12 cellular contexts compared by ENCODE assay signal in the genomic region with DNA sequence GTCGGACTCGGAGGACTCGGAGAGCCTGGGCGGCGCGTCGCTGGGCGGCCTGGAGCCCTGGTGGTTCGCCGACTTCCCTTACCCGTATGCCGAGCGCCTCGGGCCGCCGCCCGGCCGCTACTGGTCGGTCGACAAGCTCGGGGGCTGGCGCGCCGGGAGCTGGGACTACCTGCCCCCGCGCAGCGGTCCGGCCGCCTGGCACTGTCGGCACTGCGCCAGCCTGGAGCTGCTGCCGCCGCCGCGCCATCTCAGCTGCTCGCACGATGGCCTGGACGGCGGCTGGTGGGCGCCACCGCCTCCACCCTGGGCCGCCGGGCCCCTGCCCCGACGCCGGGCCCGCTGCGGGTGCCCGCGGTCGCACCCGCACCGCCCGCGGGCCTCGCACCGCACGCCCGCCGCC. TPM values are rescaled to one million over a fixed set of nuclear protein-coding genes. Genes with fewer than 3 reads are reported as not detected.
DNase-seq lines count a peak whose midpoint lies in the region; ATAC-seq, FAIRE-seq and TF ChIP-seq lines count a peak whose summit lies in the region.
"Had no signal": no experiment of that assay in that cellular context is flagged by ENCODE, and none has a peak within 500 bp of the region (broad histone marks: within the 10 kb centered on the region; RNA-seq: fewer than 3 reads in every experiment).

No MANE protein-coding gene starts in this region.

- TF ChIP-seq POLR2A in stomach (IDR thresholded peaks at IDR 0.05) (no peak), GM12892 (IDR thresholded peaks at IDR 0.05; ENCODE audit: low read depth, low read length) (no peak)

- H3K9ac ChIP-seq in HUES6 (ENCODE audit: low read length): no peak overlapping the region

- peaks cover 27% of the 10 kb centered on the region for H3K27me3 Mint-ChIP-seq in activated CD4-positive, alpha-beta T cell treated with anti-CD3 and anti-CD28 coated beads, Interleukin-2, amount 10 ng/mL, durations not matched to agents 24 days and 14 days

- no peak for FAIRE-seq in GM12892 (lab: Jason Lieb, UNC)
- FAIRE-seq: keratinocyte had no signal

- no peaks in the 10 kb centered on the region for H3K9me3 Mint-ChIP-seq in activated CD4-positive, alpha-beta T cell treated with anti-CD3 and anti-CD28 coated beads, Interleukin-2, amount 10 ng/mL, durations not matched to agents 24 days and 14 days

- H3K36me3 ChIP-seq in HUES6 (ENCODE audit: control insufficient read depth, insufficient read depth, low read length) (peaks cover 27% of the 10 kb centered on the region), stomach (peaks cover 0 to 14% (median 13%) of the 10 kb centered on the region in 4 donors)

- ATAC-seq in HG03108 (IDR thresholded peaks at IDR 0.05; ENCODE audit: unreplicated experiment): no peak
- ATAC-seq: T-helper 17 cell had no signal

- intact Hi-C loops in activated CD4-positive, alpha-beta T cell treated with anti-CD3 and anti-CD28 coated beads, Interleukin-2, amount 10 ng/mL, durations not matched to agents 24 days and 14 days (cut with micrococcal nuclease): no loop called here
- intact Hi-C loops in stomach (cut with DNase I; ENCODE audit: low total_unique reads): no loop called here

- H3K27ac ChIP-seq in HUES6 (ENCODE audit: low read depth, low read length) (no peak overlapping the region), stomach (no peak overlapping the region)

- TF ChIP-seq EP300 in stomach (IDR thresholded peaks at IDR 0.05): no peak

- H3K27ac Mint-ChIP-seq in activated CD4-positive, alpha-beta T cell treated with anti-CD3 and anti-CD28 coated beads, Interleukin-2, amount 10 ng/mL, durations not matched to agents 24 days and 14 days: no peak overlapping the region
- H3K27ac Mint-ChIP-seq: CD14-positive monocyte, nephron progenitor cell, T-helper 17 cell had no signal

- TF ChIP-seq CTCF in epithelial cell of esophagus (IDR thresholded peaks at IDR 0.05; ENCODE audit: insufficient read depth, low read depth, low read length, missing control alignments) (no peak), stomach (IDR thresholded peaks at IDR 0.05) (no peak)

- H3K9me3 ChIP-seq in HUES6 (ENCODE audit: control insufficient read depth, insufficient read depth, low read depth, low read length) (no peaks in the 10 kb centered on the region), stomach (no peaks in the 10 kb centered on the region)

- WGBS in stomach, 5 donors: 0 to 2% (median 0%) methylated on average over 6 to 60 of the region's 60 CpGs; no CpG with 5 or more reads in 2 of the 5 donors

- peaks cover 19% of the 10 kb centered on the region; the same call in 1 of the 2 replicates for H3K27me3 ChIP-seq in HUES6 (ENCODE audit: control insufficient read depth, insufficient read depth, low read length)
- H3K27me3 ChIP-seq in stomach: peaks cover 0 to 64% (median 21%) of the 10 kb centered on the region in 3 donors

- H3K4me1 ChIP-seq in HUES6 (ENCODE audit: control insufficient read depth, insufficient read depth, low read length) (peaks cover 7% of the 10 kb centered on the region), stomach (peaks cover 16 to 47% (median 37%) of the 10 kb centered on the region in 4 donors)

- peaks cover 23% of the 10 kb centered on the region for H3K36me3 Mint-ChIP-seq in activated CD4-positive, alpha-beta T cell treated with anti-CD3 and anti-CD28 coated beads, Interleukin-2, amount 10 ng/mL, durations not matched to agents 24 days and 14 days (ENCODE audit: low read depth)

- DNase-seq in activated CD4-positive, alpha-beta T cell treated with anti-CD3 and anti-CD28 coated beads, Interleukin-2, amount 10 ng/mL, durations not matched to agents 24 days and 14 days: peak; percentile 72
- DNase-seq in activated CD4-positive, alpha-beta T cell treated with anti-CD3 and anti-CD28 coated beads, Interleukin-2, amount 50 U/mL, for 4 hours: no peak
- DNase-seq in epithelial cell of esophagus (ENCODE audit: low read depth) (peak; percentile 14), stomach (peak; percentile 43), ureter (ENCODE audit: low spot score) (no peak), GM12892 (ENCODE audit: insufficient read length) (no peak)
- DNase-seq: nephron progenitor cell, T-helper 17 cell had no signal

- H3K4me1 Mint-ChIP-seq in activated CD4-positive, alpha-beta T cell treated with anti-CD3 and anti-CD28 coated beads, Interleukin-2, amount 10 ng/mL, durations not matched to agents 24 days and 14 days: peaks cover 20% of the 10 kb centered on the region

- H3K4me3 ChIP-seq in HUES6 (ENCODE audit: low read depth, low read length) (peak overlapping the region; percentile 35; the same call in 1 of the 2 replicates), epithelial cell of esophagus (ENCODE audit: low read length) (no peak overlapping the region), stomach (peak overlapping the region; percentile 37 to 100 (median 92))

- no peak overlapping the region for H3K4me3 Mint-ChIP-seq in activated CD4-positive, alpha-beta T cell treated with anti-CD3 and anti-CD28 coated beads, Interleukin-2, amount 10 ng/mL, durations not matched to agents 24 days and 14 days
- H3K4me3 Mint-ChIP-seq: CD14-positive monocyte, nephron progenitor cell had no signal

RNA-seq across cellular contexts. Expression of gene GRWD1, which starts 2.5 kb away (rescaled TPM):
- total RNA-seq in activated CD4-positive, alpha-beta T cell treated with anti-CD3 and anti-CD28 coated beads, Interleukin-2, amount 10 ng/mL, durations not matched to agents 24 days and 14 days: 89.1 and 90.6 TPM in 2 replicates
- 10 to 100 TPM in 4 of 5 donors, 1 to 10 TPM in 1; 5.8 to 49.4 (median 18.5) TPM for total RNA-seq in stomach
- polyA plus RNA-seq in stomach: 10 to 100 TPM in 2 of 3 donors, 1 to 10 TPM in 1; 7.6 to 13.9 (median 12.8) TPM
- 43.6 TPM for total RNA-seq in ureter
- polyA plus RNA-seq in GM12892 (2012; ENCODE audit: missing spikeins): 11.2 TPM

RNA-seq across cellular contexts. Expression of gene KCNJ14, which starts 12.1 kb away (rescaled TPM):
- total RNA-seq in activated CD4-positive, alpha-beta T cell treated with anti-CD3 and anti-CD28 coated beads, Interleukin-2, amount 10 ng/mL, durations not matched to agents 24 days and 14 days: 2.4 TPM in 2 replicates
- total RNA-seq in stomach: 1 to 10 TPM in 2 of 5 donors, under 1 TPM in 1, not detected in 2; 0.92 to 4.6 (median 1.0) TPM
- polyA plus RNA-seq in stomach: under 1 TPM in 2 of 3 donors, not detected in 1; 0.19 to 0.75 TPM
- 1.5 TPM for total RNA-seq in ureter
- polyA plus RNA-seq in GM12892 (2012; ENCODE audit: missing spikeins): 0.45 TPM

RNA-seq across cellular contexts. Expression of gene CYTH2, which starts 25.9 kb away (rescaled TPM):
- total RNA-seq in activated CD4-positive, alpha-beta T cell treated with anti-CD3 and anti-CD28 coated beads, Interleukin-2, amount 10 ng/mL, durations not matched to agents 24 days and 14 days: 30.6 and 31.6 TPM in 2 replicates
- total RNA-seq in stomach: 100 to 1,000 TPM in 2 of 5 donors, 10 to 100 TPM in 3; 39.3 to 229 (median 75.9) TPM
- 10 to 100 TPM; 46.3 to 63.7 (median 48.8) TPM for polyA plus RNA-seq in stomach
- total RNA-seq in ureter: 61.6 TPM
- polyA plus RNA-seq in GM12892 (2012; ENCODE audit: missing spikeins): 15.6 TPM

RNA-seq across cellular contexts. Expression of gene GRIN2D, which starts 49.8 kb away (rescaled TPM):
- 0.16 and 0.26 TPM in 2 replicates for total RNA-seq in activated CD4-positive, alpha-beta T cell treated with anti-CD3 and anti-CD28 coated beads, Interleukin-2, amount 10 ng/mL, durations not matched to agents 24 days and 14 days
- total RNA-seq in stomach: 1 to 10 TPM in 1 of 5 donors, under 1 TPM in 2, not detected in 2; 0.14 to 1.8 (median 0.37) TPM
- polyA plus RNA-seq in stomach: under 1 TPM in 2 of 3 donors, not detected in 1; 0.06 to 0.10 TPM
- total RNA-seq in ureter: 0.86 TPM
- 0.08 TPM for polyA plus RNA-seq in GM12892 (2012; ENCODE audit: missing spikeins)

RNA-seq across cellular contexts. Expression of gene KDELR1, which starts 51.9 kb away (rescaled TPM):
- total RNA-seq in activated CD4-positive, alpha-beta T cell treated with anti-CD3 and anti-CD28 coated beads, Interleukin-2, amount 10 ng/mL, durations not matched to agents 24 days and 14 days: 75.5 and 77.7 TPM in 2 replicates
- 100 to 1,000 TPM in 1 of 5 donors, 10 to 100 TPM in 4; 45.8 to 123 (median 67.7) TPM for total RNA-seq in stomach
- polyA plus RNA-seq in stomach: 10 to 100 TPM; 69.8 to 93.8 (median 72.0) TPM
- total RNA-seq in ureter: 146 TPM
- 31.9 TPM for polyA plus RNA-seq in GM12892 (2012; ENCODE audit: missing spikeins)

Comparison
In these comparisons a context has a peak if more than half of its experiments do, and no peak if none do; other contexts are left out.
1. DNase-seq: peak in activated CD4-positive, alpha-beta T cell treated with anti-CD3 and anti-CD28 coated beads, Interleukin-2, amount 10 ng/mL, durations not matched to agents 24 days and 14 days (single experiment), epithelial cell of esophagus (single experiment) and stomach (single experiment); none in activated CD4-positive, alpha-beta T cell treated with anti-CD3 and anti-CD28 coated beads, Interleukin-2, amount 50 U/mL, for 4 hours (0 of 2), ureter (single experiment) and GM12892 (single experiment).